17 cellular contexts compared by ENCODE assay signal in genomic region chr6:14763616-14764015, GRCh38.
DNase-seq lines count a peak whose midpoint lies in the region; ATAC-seq, FAIRE-seq and TF ChIP-seq lines count a peak whose summit lies in the region.
"Had no signal": no experiment of that assay in that cellular context is flagged by ENCODE, and none has a peak within 500 bp of the region (broad histone marks: within the 10 kb centered on the region; RNA-seq: fewer than 3 reads in every experiment).

No MANE protein-coding gene starts in this region.

- no peaks in the 10 kb centered on the region for H3K9me1 ChIP-seq in K562 (ENCODE audit: control insufficient read depth, insufficient read depth, low read length)

- no peak for ATAC-seq in K562
- ATAC-seq in HG03135 (IDR thresholded peaks at IDR 0.05; ENCODE audit: unreplicated experiment): no peak
- ATAC-seq: GM12878, Panc1 had no signal

- no peak for FAIRE-seq in K562 (lab: Jason Lieb, UNC)
- no peak for FAIRE-seq in kidney (lab: Jason Lieb, UNC)
- FAIRE-seq: GM12878 had no signal

- H3K4me3 ChIP-seq in K562: no peak overlapping the region
- no peak overlapping the region for H3K4me3 ChIP-seq in osteoblast (ENCODE audit: insufficient read depth, low read length)
- H3K4me3 ChIP-seq in kidney (ENCODE audit: low read length in 2 of 2): no peak overlapping the region
- H3K4me3 ChIP-seq: GM12878 had no signal

- POLR2A ChIA-PET in activated CD4-positive, alpha-beta T cell treated with anti-CD3 and anti-CD28 coated beads, Interleukin-2, amount 10 ng/mL, durations not matched to agents 7 days and 5 days (lab: Charles Lee): no interaction called here
- POLR2A ChIA-PET in K562 (lab: Yijun Ruan, JAX): no interaction called here

- peak overlapping the region; percentile 16 for H3K27ac Mint-ChIP-seq in activated CD4-positive, alpha-beta T cell treated with anti-CD3 and anti-CD28 coated beads, Interleukin-2, amount 10 ng/mL, durations not matched to agents 7 days and 5 days

- TF ChIP-seq EP300 in K562 (IDR thresholded peaks at IDR 0.05; ENCODE audit: low read length): no peak

- intact Hi-C loops in K562 (cut with micrococcal nuclease) (no loop called here), kidney (cut with DNase I) (no loop called here)

- no TSS peak for BruUV-seq in K562 (replicated peaks; lab: Mats Ljungman, UMichigan)

- no peaks in the 10 kb centered on the region for H3K9me3 ChIP-seq in K562 (replicated peaks; ENCODE audit: control insufficient read depth, insufficient read depth, low read depth, low read length)
- H3K9me3 ChIP-seq in osteoblast (ENCODE audit: low read depth, low read length): no peaks in the 10 kb centered on the region
- H3K9me3 ChIP-seq in kidney (ENCODE audit: control insufficient read depth in 1 of 2, low read length in 2 of 2): no peaks in the 10 kb centered on the region

- 43% methylated on average over 1 of the region's 1 CpG for WGBS in K562 (ENCODE audit: insufficient coverage, low coverage, missing lambda C conversion rate)

- H3K4me1 Mint-ChIP-seq in activated CD4-positive, alpha-beta T cell treated with anti-CD3 and anti-CD28 coated beads, Interleukin-2, amount 10 ng/mL, durations not matched to agents 7 days and 5 days: peaks cover 17% of the 10 kb centered on the region
- H3K4me1 Mint-ChIP-seq: CD4-positive, CD25-positive, alpha-beta regulatory T cell had no signal

- peaks cover 3 to 33% of the 10 kb centered on the region in 2 experiments; a peak in 4 of 5 replicates for H3K4me1 ChIP-seq in K562 (replicated peaks in 1 of 2; ENCODE audit: control insufficient read depth in 2 of 2, insufficient read depth in 2 of 2, low read length in 2 of 2)
- peaks cover 3% of the 10 kb centered on the region for H3K4me1 ChIP-seq in osteoblast (ENCODE audit: insufficient read depth, low read length)
- H3K4me1 ChIP-seq in kidney (ENCODE audit: control insufficient read depth in 1 of 2, insufficient read depth in 1 of 2, low read depth in 1 of 2, low read length in 2 of 2): peaks cover 0 to 3% of the 10 kb centered on the region in 2 donors

- no peak overlapping the region for H2AFZ ChIP-seq in K562 (ENCODE audit: low read depth, low read length)
- H2AFZ ChIP-seq in osteoblast (ENCODE audit: low read length): peak overlapping the region; percentile 3

- no peak for TF ChIP-seq POLR2A in K562 (conservative IDR thresholded peaks at IDR 0.05)

- H3K27ac ChIP-seq in K562 (ENCODE audit: extremely low read depth, low read depth, low read length) (0 out of 3 replicates have a peak overlapping the region, but pooled peaks have one; percentile 22), osteoblast (ENCODE audit: low read depth, low read length) (no peak overlapping the region), kidney (ENCODE audit: low read depth in 2 of 2, low read length in 2 of 2) (no peak overlapping the region)

- H3K36me3 Mint-ChIP-seq in activated CD4-positive, alpha-beta T cell treated with anti-CD3 and anti-CD28 coated beads, Interleukin-2, amount 10 ng/mL, durations not matched to agents 7 days and 5 days (ENCODE audit: low read depth): peaks cover 2% of the 10 kb centered on the region
- H3K36me3 Mint-ChIP-seq: CD4-positive, CD25-positive, alpha-beta regulatory T cell had no signal

- H3K79me2 ChIP-seq in K562 (ENCODE audit: control insufficient read depth, insufficient read depth, low read length) (no peaks in the 10 kb centered on the region), osteoblast (ENCODE audit: insufficient read depth, low read length) (no peaks in the 10 kb centered on the region)

- H3K9ac ChIP-seq in K562 (ENCODE audit: insufficient read depth in 1 of 2, low read depth in 2 of 2, low read length in 2 of 2) (no peak overlapping the region), kidney (ENCODE audit: low read length in 2 of 2) (no peak overlapping the region)

- H3K27me3 ChIP-seq in K562 (ENCODE audit: control insufficient read depth in 2 of 2, insufficient read depth in 2 of 2, low read length in 2 of 2) (no peaks in the 10 kb centered on the region), osteoblast (ENCODE audit: insufficient read depth, low read length) (no peaks in the 10 kb centered on the region)

- H3K4me3 Mint-ChIP-seq in activated CD4-positive, alpha-beta T cell treated with anti-CD3 and anti-CD28 coated beads, Interleukin-2, amount 10 ng/mL, durations not matched to agents 7 days and 5 days: no peak overlapping the region
- H3K4me3 Mint-ChIP-seq: CD4-positive, CD25-positive, alpha-beta regulatory T cell had no signal

- no peaks in the 10 kb centered on the region for H3K27me3 Mint-ChIP-seq in activated CD4-positive, alpha-beta T cell treated with anti-CD3 and anti-CD28 coated beads, Interleukin-2, amount 10 ng/mL, durations not matched to agents 7 days and 5 days

- TF ChIP-seq CTCF in K562 (IDR thresholded peaks at IDR 0.05 in 2 of 3, conservative IDR thresholded peaks at IDR 0.05 in 1 of 3; ENCODE audit: insufficient read depth in 2 of 3, low read depth in 1 of 3, low read length in 3 of 3) (no peak), osteoblast (IDR thresholded peaks at IDR 0.05; ENCODE audit: extremely low read depth, low read depth, low read length) (no peak), kidney (IDR thresholded peaks at IDR 0.05; ENCODE audit: borderline replicate concordance, extremely low read depth, insufficient read depth) (no peak)

- H3K4me2 ChIP-seq in K562 (ENCODE audit: insufficient read depth, low read length) (peak overlapping the region; percentile 53; the same call in 1 of the 2 replicates), osteoblast (ENCODE audit: insufficient read depth, low read length) (no peak overlapping the region)

- no peak for TF ChIP-seq RAD21 in K562 (CRISPR knock-in tag; conservative IDR thresholded peaks at IDR 0.05 in 1 of 2, IDR thresholded peaks at IDR 0.05 in 1 of 2)

- CTCF ChIA-PET in activated CD4-positive, alpha-beta T cell treated with anti-CD3 and anti-CD28 coated beads, Interleukin-2, amount 10 ng/mL, durations not matched to agents 7 days and 5 days (lab: Charles Lee): no interaction called here
- CTCF ChIA-PET in K562 (lab: Yijun Ruan, JAX; ENCODE audit: low intra/inter-chr PET ratio): no interaction called here

- in situ Hi-C loops in K562 (cut with MboI): no loop called here

- no peaks in the 10 kb centered on the region for H3K36me3 ChIP-seq in K562 (ENCODE audit: control insufficient read depth, insufficient read depth, low read length)
- no peaks in the 10 kb centered on the region for H3K36me3 ChIP-seq in osteoblast (ENCODE audit: insufficient read depth, low read length)
- no peaks in the 10 kb centered on the region for H3K36me3 ChIP-seq in kidney (ENCODE audit: control insufficient read depth in 1 of 2, insufficient read depth in 2 of 2, low read length in 2 of 2)

- DNase-seq in activated CD4-positive, alpha-beta T cell treated with anti-CD3 and anti-CD28 coated beads, Interleukin-2, amount 10 ng/mL, durations not matched to agents 7 days and 5 days: no peak
- DNase-seq in activated CD4-positive, alpha-beta T cell treated with anti-CD3 and anti-CD28 coated beads for 1 hour: no peak
- peak; percentile 62 for DNase-seq in M059J (ENCODE audit: low read depth)
- no peak for DNase-seq in K562 (ENCODE audit: extremely low read depth in 1 of 4, low spot score in 3 of 4)
- no peak for DNase-seq in osteoblast (ENCODE audit: insufficient read length, low spot score, missing footprints)
- DNase-seq in kidney: no peak
- no peak for DNase-seq in NK-92 (lab: John Stamatoyannopoulos, UW; ENCODE audit: unreplicated experiment)
- DNase-seq: AML-193; CD4-positive, CD25-positive, alpha-beta regulatory T cell; DMS79; NCI-H1436 treated with DMSO at 0.1 percent for 48 hours; NCI-H446; NCI-H774; Right ventricle myocardium superior had no signal

- H4K20me1 ChIP-seq in K562 (replicated peaks; ENCODE audit: control insufficient read depth, insufficient read depth, low read length) (no peaks in the 10 kb centered on the region), osteoblast (ENCODE audit: insufficient read depth, low read length) (no peaks in the 10 kb centered on the region)

- H3K9me3 Mint-ChIP-seq in activated CD4-positive, alpha-beta T cell treated with anti-CD3 and anti-CD28 coated beads, Interleukin-2, amount 10 ng/mL, durations not matched to agents 7 days and 5 days: peaks cover 2% of the 10 kb centered on the region

TF ChIP-seq in K562, 482 proteins besides CTCF, POLR2A, EP300 and RAD21 (continues in another document):
- TF ChIP-seq C11orf30 (IDR thresholded peaks at IDR 0.05; ENCODE audit: low read depth) (no peak), ZNF354B (CRISPR knock-in tag; IDR thresholded peaks at IDR 0.05) (no peak), NR2C1 (IDR thresholded peaks at IDR 0.05) (no peak), NR2C1 (tag; IDR thresholded peaks at IDR 0.05) (no peak), POLR2G (IDR thresholded peaks at IDR 0.05; ENCODE audit: low read depth, low read length) (no peak)
